In genomic region chr9:111533099-111533785, GRCh38 we compare ENCODE assay signal across 26 cellular contexts. TPM values are rescaled to one million over a fixed set of nuclear protein-coding genes. Genes with fewer than 3 reads are reported as not detected.
DNase-seq lines count a peak whose midpoint lies in the region; ATAC-seq, FAIRE-seq and TF ChIP-seq lines count a peak whose summit lies in the region.
"Had no signal": no experiment of that assay in that cellular context is flagged by ENCODE, and none has a peak within 500 bp of the region (broad histone marks: within the 10 kb centered on the region; RNA-seq: fewer than 3 reads in every experiment).

No MANE protein-coding gene starts in this region.

- ATAC-seq in GM18511 (IDR thresholded peaks at IDR 0.05; ENCODE audit: unreplicated experiment) (no peak), GM18868 (IDR thresholded peaks at IDR 0.05; ENCODE audit: unreplicated experiment) (no peak)
- ATAC-seq: heart left ventricle, right cardiac atrium, upper lobe of right lung had no signal

- no peak overlapping the region for H2BK15ac ChIP-seq in H1 (ENCODE audit: low read length)

- H2BK120ac ChIP-seq in H1 (replicated peaks; ENCODE audit: low read depth, low read length) = no peak overlapping the region

- no peak overlapping the region for H2AFZ ChIP-seq in H1 (ENCODE audit: low read length)

- WGBS in H1 (ENCODE audit: extremely low coverage in 1 of 2, insufficient coverage in 1 of 2, insufficient read length in 1 of 2, insufficient replicate concordance in 2 of 2, low coverage in 1 of 2, low lambda C conversion rate in 2 of 2, missing lambda C conversion rate in 1 of 2), 2 experiments = 92% methylated on average over 5 of the region's 5 CpGs; no CpG with 5 or more reads in 1 of the 2 experiments

- H3K4me2 ChIP-seq in H1 (ENCODE audit: insufficient read depth in 1 of 2, low read depth in 2 of 2, low read length in 2 of 2) = no peak overlapping the region
- H3K4me2 ChIP-seq: BLaER1 treated with 17β-estradiol and CSF1 and Interleukin-3, amounts not matched to agents 10 nM and 100 nM had no signal

- H2AK5ac ChIP-seq in H1 (ENCODE audit: low read depth, low read length) = no peak overlapping the region

- TF ChIP-seq RAD21 in Ishikawa (IDR thresholded peaks at IDR 0.05; ENCODE audit: low read depth) = no peak
- no peak for TF ChIP-seq RAD21 in H1 (IDR thresholded peaks at IDR 0.05 in 1 of 2, conservative IDR thresholded peaks at IDR 0.05 in 1 of 2; ENCODE audit: low read depth in 2 of 2, low read length in 2 of 2)

- H2BK12ac ChIP-seq in H1 (ENCODE audit: low read depth, low read length) = no peak overlapping the region

- CTCF ChIA-PET in H1 (lab: Charles Lee; ENCODE audit: partially characterized antibody) = interaction anchor here (0.6 to 1.3 kb wide), 5 partner anchors 9 to 274 kb away, joined by 3 to 4 read pairs (median 3); partner anchors contain the start of gene ZNF483

- no peak overlapping the region for H3K4me3 ChIP-seq in H1 (ENCODE audit: extremely low read depth in 1 of 4, insufficient read depth in 2 of 4, low read depth in 3 of 4, low read length in 4 of 4)
- no peak overlapping the region for H3K4me3 ChIP-seq in left ventricle myocardium inferior
- H3K4me3 ChIP-seq: BLaER1 treated with 17β-estradiol and CSF1 and Interleukin-3, amounts not matched to agents 10 nM and 100 nM; heart left ventricle; SJSA1; upper lobe of right lung had no signal

- H3K27ac ChIP-seq in H1 (ENCODE audit: low read depth, low read length) (no peak overlapping the region), left ventricle myocardium inferior (replicated peaks) (no peak overlapping the region)
- H3K27ac ChIP-seq: BLaER1 treated with 17β-estradiol and CSF1 and Interleukin-3, amounts not matched to agents 10 nM and 100 nM; heart left ventricle; SJSA1; upper lobe of right lung had no signal

- no peaks in the 10 kb centered on the region for H3K27me3 ChIP-seq in H1 (replicated peaks in 1 of 4; ENCODE audit: control insufficient read depth in 3 of 4, extremely low read depth in 1 of 4, insufficient read depth in 3 of 4, low read length in 3 of 4)
- H3K27me3 ChIP-seq in left ventricle myocardium inferior (ENCODE audit: low read depth) = no peaks in the 10 kb centered on the region
- H3K27me3 ChIP-seq: BLaER1 treated with 17β-estradiol and CSF1 and Interleukin-3, amounts not matched to agents 10 nM and 100 nM; heart left ventricle; SJSA1; upper lobe of right lung had no signal

- no peak overlapping the region for H3K14ac ChIP-seq in H1 (ENCODE audit: insufficient read length)

- no peak overlapping the region; the same call in 1 of the 2 replicates for H2BK5ac ChIP-seq in H1 (ENCODE audit: low read depth, low read length)

- H3K56ac ChIP-seq in H1 (replicated peaks; ENCODE audit: insufficient read length, low read depth, low read length) = no peak overlapping the region

- H4K20me1 ChIP-seq in H1 (replicated peaks in 1 of 2; ENCODE audit: control insufficient read depth in 1 of 2, insufficient read depth in 2 of 2, low read length in 2 of 2) = no peaks in the 10 kb centered on the region
- H4K20me1 ChIP-seq: BLaER1 treated with 17β-estradiol and CSF1 and Interleukin-3, amounts not matched to agents 10 nM and 100 nM had no signal

- H3K79me2 ChIP-seq in H1 (ENCODE audit: control insufficient read depth in 1 of 2, insufficient read depth in 2 of 2, low read length in 2 of 2) = peaks cover 0 to 34% of the 10 kb centered on the region in 2 experiments; a peak in 3 of 4 replicates

- no peak overlapping the region for H2BK20ac ChIP-seq in H1 (ENCODE audit: low read length)

- H3K18ac ChIP-seq in H1 (ENCODE audit: extremely low read depth, low read length) = 0 out of 2 replicates have a peak overlapping the region, but pooled peaks have one; percentile 11

- H3K9ac ChIP-seq in H1 (replicated peaks in 1 of 4; ENCODE audit: extremely low read depth in 1 of 4, low read depth in 3 of 4, low read length in 3 of 4) = no peak overlapping the region
- H3K9ac ChIP-seq: BLaER1 treated with 17β-estradiol and CSF1 and Interleukin-3, amounts not matched to agents 10 nM and 100 nM had no signal

- no peak overlapping the region for H4K8ac ChIP-seq in H1 (ENCODE audit: extremely low read depth, insufficient read depth, low read length)

- 0 out of 2 replicates have a peak, but pooled peaks cover 6% of the 10 kb centered on the region for H3K79me1 ChIP-seq in H1 (ENCODE audit: low read depth, low read length)

- no peak for FAIRE-seq in H1 (lab: Jason Lieb, UNC)

- H3K4me1 ChIP-seq in H1 (replicated peaks in 1 of 4; ENCODE audit: control insufficient read depth in 3 of 4, insufficient read depth in 4 of 4, low read length in 3 of 4) = peaks cover 3 to 7% (median 5%) of the 10 kb centered on the region in 4 experiments; a peak in 5 of 7 replicates
- H3K4me1 ChIP-seq in left ventricle myocardium inferior = no peaks in the 10 kb centered on the region
- H3K4me1 ChIP-seq: BLaER1 treated with 17β-estradiol and CSF1 and Interleukin-3, amounts not matched to agents 10 nM and 100 nM; heart left ventricle; SJSA1; upper lobe of right lung had no signal

- intact Hi-C loops in left ventricle myocardium inferior (cut with micrococcal nuclease) = no loop called here

- H3K36me3 ChIP-seq in H1 (ENCODE audit: control insufficient read depth in 2 of 4, insufficient read depth in 4 of 4, low read length in 3 of 4) (peaks cover 8 to 75% (median 52%) of the 10 kb centered on the region in 4 experiments), left ventricle myocardium inferior (peaks cover 100% of the 10 kb centered on the region)
- H3K36me3 ChIP-seq: BLaER1 treated with 17β-estradiol and CSF1 and Interleukin-3, amounts not matched to agents 10 nM and 100 nM; SJSA1 had no signal

- H3K23ac ChIP-seq in H1 (ENCODE audit: insufficient read length) = no peak overlapping the region

- H4K5ac ChIP-seq in H1 (ENCODE audit: insufficient read length, low read depth, low read length) = no peak overlapping the region

- H3K23me2 ChIP-seq in H1 (ENCODE audit: low read depth, low read length) = no peaks in the 10 kb centered on the region; the same call in 1 of the 2 replicates

- TF ChIP-seq POLR2A in H1 (IDR thresholded peaks at IDR 0.05; ENCODE audit: control extremely low read depth in 1 of 2, low read depth in 2 of 2, low read length in 2 of 2) = no peak

- TF ChIP-seq EP300 in Ishikawa (IDR thresholded peaks at IDR 0.05; ENCODE audit: borderline replicate concordance) (no peak), H1 (IDR thresholded peaks at IDR 0.05; ENCODE audit: borderline replicate concordance in 1 of 2, low read depth in 2 of 2, low read length in 2 of 2) (no peak)

- POLR2A ChIA-PET in H1 (lab: Charles Lee; ENCODE audit: partially characterized antibody) = interaction anchor here (0.6 to 6.3 kb wide), 7 partner anchors 9 to 95 kb away, joined by 3 to 53 read pairs (median 3); no protein-coding TSS in a partner anchor

- DNase-seq in DMS79 (lab: John Stamatoyannopoulos, UW) (peak; percentile 25), H1 (ENCODE audit: low read depth in 1 of 2, low spot score in 2 of 2) (no peak), iris pigment epithelial cell (ENCODE audit: low read depth) (peak; percentile 56), left ventricle myocardium inferior (no peak)
- DNase-seq in activated effector memory CD4-positive, alpha-beta T cell treated with anti-CD3 and anti-CD28 coated beads, Interleukin-2, amount 50 U/mL, for 16 hours = no peak
- DNase-seq: activated CD4-positive, alpha-beta memory T cell treated with anti-CD3 and anti-CD28 coated beads for 36 hours; activated CD4-positive, CD25-positive, alpha-beta regulatory T cell treated with anti-CD3 and anti-CD28 coated beads, Interleukin-2, amount 50 U/mL, for 72 hours; activated CD8-positive, alpha-beta memory T cell treated with anti-CD3 and anti-CD28 coated beads, Interleukin-2, amount 50 U/mL, for 48 hours; aorta; caudate nucleus; heart left ventricle; kidney glomerular epithelial cell; mammary epithelial cell; NCI-H1105; NCI-H2081 treated with DMSO at 0.1 percent for 48 hours; NCI-H345; right cardiac atrium; RPMI8226; stimulated activated CD4-positive, alpha-beta T cell treated with anti-CD3 and anti-CD28 coated beads, Interleukin-4, amount 100 ng/mL, for 1 hour; substantia nigra; upper lobe of right lung had no signal

- H4K91ac ChIP-seq in H1 (replicated peaks; ENCODE audit: insufficient read length, low read length) = no peak overlapping the region

- no peak overlapping the region for H3K4ac ChIP-seq in H1 (replicated peaks; ENCODE audit: insufficient read length, low read depth, low read length)

- H3K9me3 ChIP-seq in H1 (ENCODE audit: insufficient read depth in 2 of 2, low read depth in 1 of 2, low read length in 1 of 2) (peaks cover 18 to 27% of the 10 kb centered on the region in 2 experiments), left ventricle myocardium inferior (replicated peaks) (peaks cover 61% of the 10 kb centered on the region)
- H3K9me3 ChIP-seq: SJSA1 had no signal

- TF ChIP-seq CTCF in H1 (IDR thresholded peaks at IDR 0.05; ENCODE audit: control extremely low read depth in 1 of 3, insufficient read depth in 1 of 3, low read depth in 1 of 3, low read length in 3 of 3) (no peak), left ventricle myocardium inferior (IDR thresholded peaks at IDR 0.05; ENCODE audit: borderline replicate concordance) (no peak)

TF ChIP-seq in Ishikawa, 13 proteins besides CTCF, POLR2A, EP300 and RAD21 (continues in another document):
- peak; percentile 26; the same call in 1 of the 2 replicates for TF ChIP-seq CEBPB (IDR thresholded peaks at IDR 0.05)

RNA-seq across cellular contexts. Expression of gene ZNF483, which starts 8.3 kb away (rescaled TPM):
- total RNA-seq in H1 (2021; fragmentation: NEBNext Ultra II Directional; extraction: Animal tissue kit (Norgen Biotek cat#: 25700)) = 82.0 and 83.8 TPM in 2 replicates
- 3.2 and 4.8 TPM in 2 replicates for polyA plus RNA-seq in H1 (2011; rRNA removed)
- polyA plus RNA-seq in H1 (2011; cell fraction: cytosol; rRNA removed) = 7.0 TPM
- polyA plus RNA-seq in H1 (2011; cell fraction: nucleus; rRNA removed) = 7.8 TPM
- 6.5 to 13.6 TPM (median 7.9 TPM) in 4 replicates for polyA plus RNA-seq in H1 (2012, experiment 1 of 2)
- 0.64 TPM for polyA plus RNA-seq in H1 (2012, experiment 2 of 2)
- 18.0 TPM for polyA plus RNA-seq in H1 (2013, experiment 1 of 2)
- polyA plus RNA-seq in H1 (2013, experiment 2 of 2) = 16.1 TPM
- polyA minus RNA-seq in H1 (2011; rRNA and poly(A)+ RNA removed) = 154 and 238 TPM in 2 replicates
- polyA minus RNA-seq in H1 (2011; cell fraction: cytosol; rRNA and poly(A)+ RNA removed) = 60.5 TPM
- polyA minus RNA-seq in H1 (2011; cell fraction: nucleus; rRNA and poly(A)+ RNA removed) = 112 TPM
- total RNA-seq in left ventricle myocardium inferior = 5.8 TPM

RNA-seq across cellular contexts. Expression of gene ECPAS, which starts 49.1 kb away (rescaled TPM):
- 123 and 131 TPM in 2 replicates for total RNA-seq in H1 (2021; fragmentation: NEBNext Ultra II Directional; extraction: Animal tissue kit (Norgen Biotek cat#: 25700))
- 15.6 and 20.9 TPM in 2 replicates for polyA plus RNA-seq in H1 (2011; rRNA removed)
- 30.4 TPM for polyA plus RNA-seq in H1 (2011; cell fraction: cytosol; rRNA removed)
- polyA plus RNA-seq in H1 (2011; cell fraction: nucleus; rRNA removed) = 53.8 TPM
- polyA plus RNA-seq in H1 (2012, experiment 1 of 2) = 62.3 to 130 TPM (median 85.1 TPM) in 4 replicates
- polyA plus RNA-seq in H1 (2012, experiment 2 of 2) = 2.6 TPM
- 70.8 TPM for polyA plus RNA-seq in H1 (2013, experiment 1 of 2)
- polyA plus RNA-seq in H1 (2013, experiment 2 of 2) = 66.6 TPM
- 148 and 187 TPM in 2 replicates for polyA minus RNA-seq in H1 (2011; rRNA and poly(A)+ RNA removed)
- polyA minus RNA-seq in H1 (2011; cell fraction: cytosol; rRNA and poly(A)+ RNA removed) = 82.2 TPM
- 106 TPM for polyA minus RNA-seq in H1 (2011; cell fraction: nucleus; rRNA and poly(A)+ RNA removed)
- 115 TPM for total RNA-seq in left ventricle myocardium inferior

Comparison
In these comparisons a context has a peak if more than half of its experiments do, and no peak if none do; other contexts are left out.
1. DNase-seq: peak in DMS79 (single experiment) and iris pigment epithelial cell (single experiment); none in H1 (0 of 2), activated effector memory CD4-positive, alpha-beta T cell treated with anti-CD3 and anti-CD28 coated beads, Interleukin-2, amount 50 U/mL, for 16 hours (single experiment) and left ventricle myocardium inferior (single experiment).
2. RNA of gene ZNF483, which starts 8.3 kb away (total RNA-seq): 82.0 to 83.8 TPM in H1; 5.8 TPM in left ventricle myocardium inferior (single experiment); every median in the first group is over 10 times any median in the second.